17 cellular contexts compared by ENCODE assay signal in genomic region chr20:1898496-1899168, GRCh38. TPM values are rescaled to one million over a fixed set of nuclear protein-coding genes. Genes with fewer than 3 reads are reported as not detected.
DNase-seq lines count a peak whose midpoint lies in the region; ATAC-seq and TF ChIP-seq lines count a peak whose summit lies in the region.
"Had no signal": no experiment of that assay in that cellular context is flagged by ENCODE, and none has a peak within 500 bp of the region (broad histone marks: within the 10 kb centered on the region; RNA-seq: fewer than 3 reads in every experiment).

No MANE protein-coding gene starts in this region.

- H2AFZ ChIP-seq in neuronal stem cell (ENCODE audit: low read length) = no peak overlapping the region

- peak overlapping the region in 1 of 10 donors; percentile 34 for H3K4me3 ChIP-seq in heart right ventricle
- peak overlapping the region; percentile 17 for H3K4me3 ChIP-seq in upper lobe of right lung
- no peak overlapping the region for H3K4me3 ChIP-seq in neuronal stem cell (ENCODE audit: low read length in 2 of 2)
- H3K4me3 ChIP-seq in lower leg skin (ENCODE audit: low read depth, poor library complexity, severe bottlenecking) = no peak overlapping the region
- H3K4me3 ChIP-seq: uterus had no signal

- H2BK15ac ChIP-seq in neuronal stem cell (ENCODE audit: low read length) = no peak overlapping the region

- peaks cover 23% of the 10 kb centered on the region for H3K4me1 Mint-ChIP-seq in mesothelial cell of epicardium

- H4K8ac ChIP-seq in neuronal stem cell (ENCODE audit: low read depth, low read length) = no peak overlapping the region

- H3K27ac ChIP-seq in heart right ventricle (peak overlapping the region in 8 of 10 donors; percentile 30 to 95 (median 60)), upper lobe of right lung (peak overlapping the region; percentile 11), neuronal stem cell (replicated peaks; ENCODE audit: low read length) (no peak overlapping the region)

- H2BK12ac ChIP-seq in neuronal stem cell (ENCODE audit: low read length) = no peak overlapping the region

- H3K18ac ChIP-seq in neuronal stem cell (ENCODE audit: low read length) = no peak overlapping the region

- 83 to 85% methylated on average over 13 of the region's 13 CpGs for WGBS in heart right ventricle, 2 donors
- WGBS in neuronal stem cell (ENCODE audit: extremely low coverage in 2 of 2, insufficient read length in 2 of 2, insufficient replicate concordance in 1 of 2), 2 donors = no CpG with 5 or more reads among the region's 13 CpGs
- WGBS in lower leg skin, 2 donors = 62 to 79% methylated on average over 13 of the region's 13 CpGs

- H3K27ac Mint-ChIP-seq in mesothelial cell of epicardium = peak overlapping the region; percentile 35
- H3K27ac Mint-ChIP-seq: activated CD4-positive, alpha-beta memory T cell treated with anti-CD3 and anti-CD28 coated beads for 36 hours; naive thymus-derived CD4-positive, alpha-beta T cell; T-helper 1 cell treated with Interleukin-12 subunit alpha and Interleukin-12 subunit beta and Interleukin-4 antibody, amounts not matched to agents 30 μg/mL and 1 μg/mL, for 36 hours had no signal

- H3K14ac ChIP-seq in neuronal stem cell (ENCODE audit: low read length) = no peak overlapping the region

- no peak overlapping the region for H3K4ac ChIP-seq in neuronal stem cell (ENCODE audit: low read length)

- no peak overlapping the region for H3K9ac ChIP-seq in neuronal stem cell (ENCODE audit: low read depth, low read length, poor library complexity)

- intact Hi-C loops in heart right ventricle (cut with DNase I) (loop anchor here in 3 of 10 donors (5.0 to 10.0 kb wide), 2 partner anchors 96 to 206 kb away; partner anchors contain the start of gene STK35 (in 1 of the 3)), left cardiac atrium (cut with DNase I) (no loop called here), upper lobe of right lung (cut with DNase I) (no loop called here), lower leg skin (cut with DNase I; ENCODE audit: low total_unique reads) (no loop called here)

- no peak overlapping the region for H3K4me2 ChIP-seq in neuronal stem cell (ENCODE audit: insufficient read depth, low read length, poor library complexity, severe bottlenecking)

- no peak for TF ChIP-seq POLR2A in lower leg skin (IDR thresholded peaks at IDR 0.05)

- no peak overlapping the region for H2BK120ac ChIP-seq in neuronal stem cell (ENCODE audit: low read depth, low read length)

- no peaks in the 10 kb centered on the region for H3K9me3 ChIP-seq in heart right ventricle
- no peaks in the 10 kb centered on the region for H3K9me3 ChIP-seq in upper lobe of right lung
- peaks cover 0 to 2% of the 10 kb centered on the region in 2 donors for H3K9me3 ChIP-seq in neuronal stem cell (replicated peaks in 1 of 2; ENCODE audit: control insufficient read depth in 2 of 2, insufficient read depth in 1 of 2, low read depth in 1 of 2, low read length in 2 of 2)
- H3K9me3 ChIP-seq: uterus had no signal

- H3K27me3 ChIP-seq in heart right ventricle = peaks cover 0 to 11% (median 0%) of the 10 kb centered on the region in 7 donors
- peaks cover 27% of the 10 kb centered on the region for H3K27me3 ChIP-seq in upper lobe of right lung
- H3K27me3 ChIP-seq in neuronal stem cell (ENCODE audit: control insufficient read depth in 3 of 3, insufficient read depth in 3 of 3, low read depth in 1 of 3, low read length in 3 of 3) = peaks cover 0 to 9% (median 4%) of the 10 kb centered on the region in 3 experiments
- H3K27me3 ChIP-seq: uterus had no signal

- H2AK5ac ChIP-seq in neuronal stem cell (ENCODE audit: low read depth, low read length) = no peak overlapping the region

- H3K36me3 ChIP-seq in heart right ventricle (peaks cover 0 to 24% (median 0%) of the 10 kb centered on the region in 9 donors), upper lobe of right lung (no peaks in the 10 kb centered on the region), neuronal stem cell (replicated peaks in 1 of 2; ENCODE audit: control insufficient read depth in 2 of 2, insufficient read depth in 2 of 2, low read length in 2 of 2) (no peaks in the 10 kb centered on the region)
- H3K36me3 ChIP-seq: uterus had no signal

- no peak for ATAC-seq in heart right ventricle
- no peak for ATAC-seq in left cardiac atrium
- ATAC-seq in upper lobe of right lung = no peak
- ATAC-seq: PC-3 had no signal

- no peak overlapping the region for H2BK5ac ChIP-seq in neuronal stem cell (ENCODE audit: low read length)

- DNase-seq in heart right ventricle = no peak
- no peak for DNase-seq in left cardiac atrium
- peak; percentile 57 for DNase-seq in cerebellar cortex (ENCODE audit: low spot score)
- no peak for DNase-seq in mesothelial cell of epicardium (ENCODE audit: low spot score in 2 of 2, unreplicated experiment in 2 of 2)
- no peak for DNase-seq in upper lobe of right lung
- no peak for DNase-seq in neuronal stem cell (ENCODE audit: low spot score)
- DNase-seq in lower leg skin (ENCODE audit: low spot score in 2 of 2) = no peak
- no peak for DNase-seq in NCI-H2107 (lab: John Stamatoyannopoulos, UW)
- DNase-seq: activated CD4-positive, alpha-beta memory T cell treated with anti-CD3 and anti-CD28 coated beads for 36 hours; activated effector memory CD4-positive, alpha-beta T cell treated with anti-CD3 and anti-CD28 coated beads, Interleukin-2, amount 50 U/mL, for 16 hours; central memory CD4-positive, alpha-beta T cell; GOT3; naive thymus-derived CD4-positive, alpha-beta T cell; NCI-H2227 treated with DMSO at 0.1 percent for 48 hours; PC-3 had no signal

- no peak overlapping the region for H4K91ac ChIP-seq in neuronal stem cell (ENCODE audit: low read depth, low read length, poor library complexity)

- no peak overlapping the region for H3K23ac ChIP-seq in neuronal stem cell (ENCODE audit: low read depth, low read length, poor library complexity)

- peaks cover 21% of the 10 kb centered on the region for H3K27me3 Mint-ChIP-seq in mesothelial cell of epicardium (ENCODE audit: low read depth)

- no peaks in the 10 kb centered on the region for H3K79me1 ChIP-seq in neuronal stem cell (ENCODE audit: low read depth, low read length)

- no peaks in the 10 kb centered on the region for H3K9me3 Mint-ChIP-seq in mesothelial cell of epicardium
- H3K9me3 Mint-ChIP-seq: activated CD4-positive, alpha-beta memory T cell treated with anti-CD3 and anti-CD28 coated beads for 36 hours; naive thymus-derived CD4-positive, alpha-beta T cell; T-helper 1 cell treated with Interleukin-12 subunit alpha and Interleukin-12 subunit beta and Interleukin-4 antibody, amounts not matched to agents 30 μg/mL and 1 μg/mL, for 36 hours had no signal

- no peak overlapping the region for H3K4me3 Mint-ChIP-seq in mesothelial cell of epicardium
- H3K4me3 Mint-ChIP-seq: activated CD4-positive, alpha-beta memory T cell treated with anti-CD3 and anti-CD28 coated beads for 36 hours; naive thymus-derived CD4-positive, alpha-beta T cell; T-helper 1 cell treated with Interleukin-12 subunit alpha and Interleukin-12 subunit beta and Interleukin-4 antibody, amounts not matched to agents 30 μg/mL and 1 μg/mL, for 36 hours had no signal

- H3K36me3 Mint-ChIP-seq in mesothelial cell of epicardium = no peaks in the 10 kb centered on the region
- H3K36me3 Mint-ChIP-seq: activated CD4-positive, alpha-beta memory T cell treated with anti-CD3 and anti-CD28 coated beads for 36 hours; naive thymus-derived CD4-positive, alpha-beta T cell had no signal

- H3K4me1 ChIP-seq in heart right ventricle = peaks cover 0 to 57% (median 44%) of the 10 kb centered on the region in 9 donors
- peaks cover 18% of the 10 kb centered on the region for H3K4me1 ChIP-seq in upper lobe of right lung
- H3K4me1 ChIP-seq in neuronal stem cell (ENCODE audit: control insufficient read depth in 2 of 2, insufficient read depth in 1 of 2, low read depth in 1 of 2, low read length in 2 of 2) = peaks cover 7 to 8% of the 10 kb centered on the region in 2 donors
- H3K4me1 ChIP-seq: uterus had no signal

- TF ChIP-seq CTCF in heart right ventricle (IDR thresholded peaks at IDR 0.05) = no peak
- TF ChIP-seq CTCF in mesothelial cell of epicardium (IDR thresholded peaks at IDR 0.05; ENCODE audit: unreplicated experiment) = no peak
- no peak for TF ChIP-seq CTCF in upper lobe of right lung (IDR thresholded peaks at IDR 0.05)
- TF ChIP-seq CTCF in lower leg skin (IDR thresholded peaks at IDR 0.05) = no peak

RNA-seq across cellular contexts. Expression of gene SIRPA, which starts 3.4 kb away (rescaled TPM):
- total RNA-seq in heart right ventricle = 10 to 100 TPM; 16.7 to 45.8 (median 24.8) TPM
- 10 to 100 TPM in 1 of 2 donors, 1 to 10 TPM in 1; 9.7 to 31.5 TPM for polyA plus RNA-seq in heart right ventricle
- total RNA-seq in left cardiac atrium = 10 to 100 TPM; 38.4 to 46.2 TPM
- total RNA-seq in mesothelial cell of epicardium = 6.1 to 6.8 TPM (median 6.4 TPM) in 3 replicates
- 93.8 TPM for total RNA-seq in upper lobe of right lung
- 8.4 TPM for polyA plus RNA-seq in neuronal stem cell (2013, experiment 1 of 2)
- 8.4 TPM for polyA plus RNA-seq in neuronal stem cell (2013, experiment 2 of 2)
- 10 to 100 TPM; 29.3 to 55.0 (median 44.1) TPM for total RNA-seq in lower leg skin
- total RNA-seq: activated CD4-positive, alpha-beta memory T cell treated with anti-CD3 and anti-CD28 coated beads for 36 hours had no signal
- polyA plus RNA-seq: naive thymus-derived CD4-positive, alpha-beta T cell had no signal
